Comparison of ENCODE assay signal across 8 cellular contexts in genomic region chr1:94864821-94865220, GRCh38. TPM values are rescaled to one million over a fixed set of nuclear protein-coding genes. Genes with fewer than 3 reads are reported as not detected.
DNase-seq lines count a peak whose midpoint lies in the region; ATAC-seq and TF ChIP-seq lines count a peak whose summit lies in the region.

No MANE protein-coding gene starts in this region.

- WGBS in adrenal gland, 4 donors = 52 to 61% (median 54%) methylated on average over 9 of the region's 9 CpGs
- WGBS in heart right ventricle, 2 donors = 65% methylated on average over 9 of the region's 9 CpGs
- 22% methylated on average over 9 of the region's 9 CpGs for WGBS in prostate gland

- H3K36me3 Mint-ChIP-seq in Calu3 (ENCODE audit: insufficient read depth, unreplicated experiment) = peaks cover 16% of the 10 kb centered on the region

- DNase-seq in Calu3 (no peak), adrenal gland (peak in 4 of 7 donors; percentile 45 to 56 (median 50)), heart right ventricle (peak in 1 of 2 donors; percentile 45), prostate gland (ENCODE audit: low spot score) (peak; percentile 58), amygdala (lab: John Stamatoyannopoulos, UW) (no peak), middle frontal gyrus (ENCODE audit: extremely low spot score, low spot score) (no peak), A673 (ENCODE audit: low spot score) (no peak)
- DNase-seq in activated CD8-positive, alpha-beta memory T cell treated with anti-CD3 and anti-CD28 coated beads, Interleukin-2, amount 50 U/mL, for 48 hours = no peak

- no peaks in the 10 kb centered on the region for H3K9me3 Mint-ChIP-seq in Calu3 (ENCODE audit: low read depth, unreplicated experiment)

- peak overlapping the region in 1 of 4 donors; percentile 23 for H3K4me3 ChIP-seq in adrenal gland
- H3K4me3 ChIP-seq in heart right ventricle = no peak overlapping the region
- H3K4me3 ChIP-seq in prostate gland = no peak overlapping the region
- H3K4me3 ChIP-seq in A673 (ENCODE audit: low read depth, low read length, poor library complexity, severe bottlenecking) = no peak overlapping the region

- TF ChIP-seq POLR2A in adrenal gland (IDR thresholded peaks at IDR 0.05) = no peak
- TF ChIP-seq POLR2A in prostate gland (IDR thresholded peaks at IDR 0.05) = no peak

- H3K27me3 ChIP-seq in adrenal gland (no peaks in the 10 kb centered on the region), heart right ventricle (no peaks in the 10 kb centered on the region), prostate gland (replicated peaks; ENCODE audit: insufficient read depth) (no peaks in the 10 kb centered on the region), A673 (replicated peaks; ENCODE audit: insufficient read depth, low read depth, low read length, poor library complexity) (no peaks in the 10 kb centered on the region)

- no peaks in the 10 kb centered on the region for H3K36me3 ChIP-seq in adrenal gland (replicated peaks in 1 of 2)
- H3K36me3 ChIP-seq in heart right ventricle = no peaks in the 10 kb centered on the region
- H3K36me3 ChIP-seq in prostate gland = no peaks in the 10 kb centered on the region
- H3K36me3 ChIP-seq in A673 (ENCODE audit: insufficient read depth, low read length, poor library complexity, severe bottlenecking) = no peaks in the 10 kb centered on the region

- peak overlapping the region; percentile 73 to 92 (median 87) for H3K27ac ChIP-seq in adrenal gland
- peak overlapping the region in 9 of 10 donors; percentile 67 to 88 (median 81) for H3K27ac ChIP-seq in heart right ventricle
- peak overlapping the region; percentile 87 to 91 for H3K27ac ChIP-seq in prostate gland
- H3K27ac ChIP-seq in A673 (ENCODE audit: low read depth, low read length, poor library complexity, severe bottlenecking) = no peak overlapping the region

- CTCF ChIA-PET in Calu3 (lab: Charles Lee) = interaction anchor here (2.3 to 2.6 kb wide), 2 partner anchors 11 to 178 kb away, joined by 15 to 17 read pairs; no protein-coding TSS in a partner anchor
- CTCF ChIA-PET in A673 (lab: Charles Lee) = interaction anchor here (1.8 kb wide), 1 partner anchor 179 kb away, joined by 8 read pairs; no protein-coding TSS in a partner anchor

- peaks cover 50% of the 10 kb centered on the region for H3K4me1 Mint-ChIP-seq in Calu3 (ENCODE audit: low read depth, unreplicated experiment)

- no peaks in the 10 kb centered on the region for H3K9me3 ChIP-seq in adrenal gland (replicated peaks in 1 of 3)
- no peaks in the 10 kb centered on the region for H3K9me3 ChIP-seq in heart right ventricle
- no peaks in the 10 kb centered on the region for H3K9me3 ChIP-seq in prostate gland
- no peaks in the 10 kb centered on the region for H3K9me3 ChIP-seq in A673 (ENCODE audit: low read depth, low read length, poor library complexity, severe bottlenecking)

- no peaks in the 10 kb centered on the region for H3K27me3 Mint-ChIP-seq in Calu3 (ENCODE audit: unreplicated experiment)

- BruUV-seq in Calu3 (replicated peaks; lab: Mats Ljungman, UMichigan) (no TSS peak), A673 (replicated peaks; lab: Mats Ljungman, UMichigan) (no TSS peak)

- POLR2A ChIA-PET in A673 (lab: Charles Lee; ENCODE audit: low non-redundant PET) = no interaction called here

- peak in 3 of 8 donors; percentile 31 to 34 (median 32) for ATAC-seq in heart right ventricle

- no peak overlapping the region for H3K4me3 Mint-ChIP-seq in Calu3 (ENCODE audit: low read depth, unreplicated experiment)

- TF ChIP-seq CTCF in Calu3 (IDR thresholded peaks at IDR 0.05; ENCODE audit: unreplicated experiment) = no peak
- TF ChIP-seq CTCF in adrenal gland (IDR thresholded peaks at IDR 0.05) = no peak
- no peak for TF ChIP-seq CTCF in heart right ventricle (IDR thresholded peaks at IDR 0.05)
- TF ChIP-seq CTCF in prostate gland (IDR thresholded peaks at IDR 0.05) = no peak
- TF ChIP-seq CTCF in A673 (conservative IDR thresholded peaks at IDR 0.05; ENCODE audit: low read depth, low read length) = no peak

- H3K27ac Mint-ChIP-seq in Calu3 (ENCODE audit: unreplicated experiment) = peak overlapping the region; percentile 25

- intact Hi-C loops in Calu3 (cut with micrococcal nuclease; ENCODE audit: unreplicated experiment) (loop anchor here (5.0 kb wide), 1 partner anchor 62 kb away; the partner anchor contains the start of gene CNN3), adrenal gland (cut with DNase I) (no loop called here), heart right ventricle (cut with DNase I) (loop anchor here in 4 of 10 donors (2.0 to 10.0 kb wide), 4 partner anchors 50 to 58 kb away; no protein-coding TSS in a partner anchor), prostate gland (cut with DNase I) (loop anchor here (2.0 kb wide), 1 partner anchor 60 kb away; no protein-coding TSS in a partner anchor), A673 (cut with micrococcal nuclease; ENCODE audit: unreplicated experiment) (no loop called here)

- peaks cover 46 to 80% of the 10 kb centered on the region in 2 donors for H3K4me1 ChIP-seq in adrenal gland (replicated peaks in 1 of 2)
- H3K4me1 ChIP-seq in heart right ventricle = peaks cover 6 to 73% (median 36%) of the 10 kb centered on the region in 9 donors
- no peaks in the 10 kb centered on the region for H3K4me1 ChIP-seq in prostate gland (replicated peaks)
- H3K4me1 ChIP-seq in A673 (ENCODE audit: insufficient read depth, low read length, poor library complexity, severe bottlenecking) = peaks cover 6% of the 10 kb centered on the region

RNA-seq across cellular contexts. Expression of gene SLC44A3, which starts 44.7 kb away (rescaled TPM):
- 32.0 and 34.5 TPM in 2 replicates for total RNA-seq in Calu3 (2022)
- total RNA-seq in adrenal gland = 10 to 100 TPM in 3 of 8 donors, 1 to 10 TPM in 5; 6.6 to 26.2 (median 9.5) TPM
- polyA plus RNA-seq in adrenal gland = 10 to 100 TPM in 1 of 3 donors, 1 to 10 TPM in 2; 4.2 to 21.0 (median 7.3) TPM
- 1 to 10 TPM; 2.2 to 9.4 (median 6.3) TPM for total RNA-seq in heart right ventricle
- 1 to 10 TPM; 1.2 to 1.6 TPM for polyA plus RNA-seq in heart right ventricle
- total RNA-seq in prostate gland = 10 to 100 TPM; 15.4 to 16.2 TPM
- not detected in 2 replicates for total RNA-seq in A673 (2021)

Comparison
In these comparisons a context has a peak if more than half of its experiments do, and no peak if none do; other contexts are left out.
1. DNase-seq: peak in adrenal gland (4 of 7) and prostate gland (single experiment); none in Calu3 (single experiment), activated CD8-positive, alpha-beta memory T cell treated with anti-CD3 and anti-CD28 coated beads, Interleukin-2, amount 50 U/mL, for 48 hours (single experiment), amygdala (0 of 56), middle frontal gyrus (single experiment) and A673 (single experiment).
2. intact Hi-C loops: an anchor here in Calu3 (5.0 kb wide) and prostate gland (2.0 kb wide); none called in adrenal gland and A673.